8 cellular contexts compared by ENCODE assay signal in the genomic region with DNA sequence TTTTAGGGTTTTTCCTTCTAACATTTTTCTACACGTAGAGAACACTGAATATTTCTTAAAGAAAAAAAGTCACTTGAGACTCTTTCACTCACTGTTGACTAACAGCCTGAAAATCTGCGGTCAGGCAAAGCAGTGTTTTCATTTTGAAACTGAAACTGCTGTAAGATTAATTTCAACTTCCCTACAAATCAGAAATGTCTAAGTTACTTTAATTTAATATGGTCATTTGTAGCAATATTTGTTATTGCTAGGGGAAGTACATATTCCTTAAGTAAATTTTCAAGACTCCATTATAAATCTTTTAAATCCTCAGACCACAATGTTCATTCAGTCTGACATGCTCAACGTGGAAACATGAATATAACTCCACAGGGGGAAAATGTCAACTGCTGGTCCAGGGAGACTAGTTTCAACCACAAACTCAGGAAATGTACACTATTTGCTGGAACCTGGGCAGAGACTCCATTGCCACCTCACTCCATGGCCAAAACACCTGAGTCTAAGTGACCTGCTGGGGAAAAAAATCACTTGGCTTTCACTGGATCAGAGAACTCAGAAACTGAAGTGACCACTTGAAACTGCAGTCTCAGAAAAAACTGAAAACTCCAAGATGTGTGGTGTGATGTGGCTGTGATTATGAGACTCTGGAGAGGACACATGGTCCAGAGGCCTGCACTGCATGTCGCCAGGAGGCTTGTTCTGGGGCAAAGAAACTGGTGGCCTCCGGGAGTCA.
A peak's percentile ranks its signal among the peaks of the same experiment; 100 is the strongest.
DNase-seq lines count a peak whose midpoint lies in the region; ATAC-seq, FAIRE-seq and TF ChIP-seq lines count a peak whose summit lies in the region.

No MANE protein-coding gene starts in this region.

- H3K27ac ChIP-seq in liver (ENCODE audit: low read depth in 1 of 2, low read length in 2 of 2) (peak overlapping the region; percentile 82 to 87), HepG2 (ENCODE audit: extremely low read length, insufficient read depth, low read length) (no peak overlapping the region), PC-3 (ENCODE audit: low read length) (peak overlapping the region; percentile 37)

- H3K4me2 ChIP-seq in HepG2 (ENCODE audit: low read depth, low read length) = no peak overlapping the region
- peak overlapping the region; percentile 61 for H3K4me2 ChIP-seq in PC-3 (ENCODE audit: low read length)

- H3K9ac ChIP-seq in liver (ENCODE audit: low read depth in 1 of 2, low read length in 2 of 2) (peak overlapping the region; percentile 72 to 79), HepG2 (ENCODE audit: insufficient read depth, low read depth, low read length) (no peak overlapping the region), PC-3 (ENCODE audit: low read length) (peak overlapping the region; percentile 6; the same call in 1 of the 2 replicates)

- H3K4me1 ChIP-seq in liver (ENCODE audit: control insufficient read depth in 4 of 4, insufficient read depth in 4 of 4, low read length in 3 of 4) (peaks cover 2 to 24% (median 16%) of the 10 kb centered on the region in 4 donors), HepG2 (ENCODE audit: insufficient read depth, low read length) (peaks cover 13% of the 10 kb centered on the region), PC-3 (ENCODE audit: insufficient read depth, low read length) (peaks cover 4% of the 10 kb centered on the region)

- CTCF ChIA-PET in HepG2 (lab: Yijun Ruan, JAX; ENCODE audit: low intra/inter-chr PET ratio, low total read pairs) = no interaction called here
- CTCF ChIA-PET in PC-3 (lab: Charles Lee) = no interaction called here

- H3K36me3 Mint-ChIP-seq in effector memory CD8-positive, alpha-beta T cell (ENCODE audit: insufficient read depth) = peaks cover 4% of the 10 kb centered on the region

- H2AFZ ChIP-seq in HepG2 (ENCODE audit: low read length) = no peak overlapping the region
- H2AFZ ChIP-seq in PC-3 (ENCODE audit: low read length) = peak overlapping the region; percentile 59

- ATAC-seq in HepG2 (no peak), HG02884 (IDR thresholded peaks at IDR 0.05; ENCODE audit: unreplicated experiment) (peak; percentile 85), PC-3 (peak; percentile 51)
- ATAC-seq in effector memory CD8-positive, alpha-beta T cell (replicated peaks) = peak; percentile 71

- intact Hi-C loops in HepG2 (cut with micrococcal nuclease; ENCODE audit: unreplicated experiment) (no loop called here), PC-3 (cut with micrococcal nuclease) (loop anchor here (10.0 kb wide), 1 partner anchor 66 kb away; no protein-coding TSS in a partner anchor), posterior cingulate gyrus (cut with DNase I) (no loop called here)

- H4K20me1 ChIP-seq in HepG2 (ENCODE audit: insufficient read depth, low read length) (no peaks in the 10 kb centered on the region), PC-3 (ENCODE audit: low read length) (no peaks in the 10 kb centered on the region)

- no TSS peak for BruUV-seq in HepG2 (replicated peaks; lab: Mats Ljungman, UMichigan)
- BruUV-seq in PC-3 (replicated peaks; lab: Mats Ljungman, UMichigan) = no TSS peak

- in situ Hi-C loops in HepG2 (cut with HindIII; ENCODE audit: extremely low pct_ligation_motif_present, low pct_unique_long_range_greater_than_20kb) = no loop called here

- peaks cover 28 to 34% of the 10 kb centered on the region in 2 donors for H3K4me1 Mint-ChIP-seq in effector memory CD8-positive, alpha-beta T cell (ENCODE audit: low read depth in 2 of 2)

- no peaks in the 10 kb centered on the region for H3K9me3 Mint-ChIP-seq in effector memory CD8-positive, alpha-beta T cell

- H3K36me3 ChIP-seq in liver (ENCODE audit: control insufficient read depth in 4 of 4, insufficient read depth in 3 of 4, low read depth in 1 of 4, low read length in 3 of 4) (no peaks in the 10 kb centered on the region), HepG2 (replicated peaks in 1 of 2; ENCODE audit: control insufficient read depth in 1 of 2, insufficient read depth in 2 of 2, low read length in 2 of 2) (no peaks in the 10 kb centered on the region), PC-3 (ENCODE audit: low read depth, low read length) (no peaks in the 10 kb centered on the region)

- DNase-seq in HepG2 (ENCODE audit: low spot score) (no peak), PC-3 (peak; percentile 28), skeletal muscle cell (ENCODE audit: low read depth) (peak; percentile 34), posterior cingulate gyrus (no peak)
- peak in 1 of 3 experiments; percentile 9 for DNase-seq in effector memory CD8-positive, alpha-beta T cell
- no peak for DNase-seq in stimulated activated naive CD4-positive, alpha-beta T cell treated with Interleukin-2 at 50 U/mL for 16 hours (lab: John Stamatoyannopoulos, UW)

- FAIRE-seq in HepG2 (lab: Jason Lieb, UNC) = no peak

- POLR2A ChIA-PET in HepG2 (lab: Yijun Ruan, JAX) = no interaction called here
- POLR2A ChIA-PET in PC-3 (lab: Charles Lee; ENCODE audit: unreplicated experiment) = no interaction called here

- no peaks in the 10 kb centered on the region for H3F3A ChIP-seq in PC-3 (ENCODE audit: low read length, unreplicated experiment)

- WGBS in liver = 26% methylated on average over 5 of the region's 5 CpGs
- WGBS in HepG2 (ENCODE audit: low lambda C conversion rate) = 37% methylated on average over 5 of the region's 5 CpGs

- peak overlapping the region in 2 of 3 donors; percentile 16 to 29 for H3K4me3 ChIP-seq in liver (ENCODE audit: low read depth in 1 of 3, low read length in 3 of 3)
- H3K4me3 ChIP-seq in HepG2 (replicated peaks in 1 of 3; ENCODE audit: insufficient read depth in 1 of 3, low read depth in 2 of 3, low read length in 3 of 3) = no peak overlapping the region
- H3K4me3 ChIP-seq in PC-3 (ENCODE audit: low read length) = peak overlapping the region; percentile 52
- H3K4me3 ChIP-seq in skeletal muscle cell (ENCODE audit: low read depth, low read length) = peak overlapping the region; percentile 39

- H3K27me3 ChIP-seq in liver (ENCODE audit: control insufficient read depth in 4 of 4, insufficient read depth in 4 of 4, low read length in 3 of 4) (no peaks in the 10 kb centered on the region), HepG2 (ENCODE audit: control insufficient read depth in 1 of 2, insufficient read depth in 2 of 2, low read length in 2 of 2) (peaks cover 2 to 7% of the 10 kb centered on the region in 2 experiments; a peak in 1 of 5 replicates), PC-3 (ENCODE audit: low read length) (no peaks in the 10 kb centered on the region)

- no peaks in the 10 kb centered on the region for H3K9me2 ChIP-seq in PC-3 (replicated peaks; ENCODE audit: low read length)

- peak in 1 of 2 donors; percentile 3 for TF ChIP-seq RAD21 in liver (IDR thresholded peaks at IDR 0.05)
- TF ChIP-seq RAD21 in HepG2 (CRISPR knock-in tag; IDR thresholded peaks at IDR 0.05) = no peak

- peak overlapping the region; percentile 79 to 89 for H3K27ac Mint-ChIP-seq in effector memory CD8-positive, alpha-beta T cell

- no peak for TF ChIP-seq POLR2A in HepG2 (IDR thresholded peaks at IDR 0.05; ENCODE audit: insufficient read depth in 1 of 2, low read depth in 2 of 2, low read length in 2 of 2)

- no peaks in the 10 kb centered on the region for H3K27me3 Mint-ChIP-seq in effector memory CD8-positive, alpha-beta T cell

- TF ChIP-seq EP300 in HepG2 (IDR thresholded peaks at IDR 0.05; ENCODE audit: low read depth in 2 of 2, low read length in 2 of 2) (no peak), HepG2 (CRISPR knock-in tag; IDR thresholded peaks at IDR 0.05; ENCODE audit: borderline replicate concordance) (no peak)

- H3K79me2 ChIP-seq in HepG2 (ENCODE audit: insufficient read depth, low read length) (no peaks in the 10 kb centered on the region), PC-3 (ENCODE audit: low read length) (no peaks in the 10 kb centered on the region)

- no peaks in the 10 kb centered on the region for H3K9me3 ChIP-seq in liver (ENCODE audit: control insufficient read depth in 4 of 4, low read length in 3 of 4)
- no peaks in the 10 kb centered on the region for H3K9me3 ChIP-seq in HepG2 (ENCODE audit: low read length)
- H3K9me3 ChIP-seq in PC-3 (ENCODE audit: low read length) = no peaks in the 10 kb centered on the region

- peak overlapping the region; percentile 48 to 54 for H3K4me3 Mint-ChIP-seq in effector memory CD8-positive, alpha-beta T cell

- no peak for TF ChIP-seq CTCF in liver (IDR thresholded peaks at IDR 0.05; ENCODE audit: low read depth, low read length, missing input control)
- no peak for TF ChIP-seq CTCF in HepG2 (CRISPR knock-in tag; IDR thresholded peaks at IDR 0.05)
- TF ChIP-seq CTCF in PC-3 (conservative IDR thresholded peaks at IDR 0.05; ENCODE audit: low read depth, low read length) = no peak

TF ChIP-seq in liver, 16 proteins besides CTCF, POLR2A, EP300 and RAD21 (continues in another document):
- TF ChIP-seq NR2F2 (IDR thresholded peaks at IDR 0.05) (no peak), YY1 (IDR thresholded peaks at IDR 0.05) (peak; percentile 64), FOXA1 (IDR thresholded peaks at IDR 0.05) (no peak), FOXA2 (IDR thresholded peaks at IDR 0.05) (no peak)

TF ChIP-seq in HepG2, 621 proteins besides CTCF, POLR2A, EP300 and RAD21 (continues in another document):
- TF ChIP-seq U2AF1 (optimal IDR thresholded peaks at IDR 0.05; ENCODE audit: low read depth, low read length) (no peak), RFX5 (IDR thresholded peaks at IDR 0.05; ENCODE audit: low read depth, low read length) (no peak), MTA1 (CRISPR knock-in tag; IDR thresholded peaks at IDR 0.05; ENCODE audit: borderline replicate concordance) (no peak)
- TF ChIP-seq, protein P1, sequence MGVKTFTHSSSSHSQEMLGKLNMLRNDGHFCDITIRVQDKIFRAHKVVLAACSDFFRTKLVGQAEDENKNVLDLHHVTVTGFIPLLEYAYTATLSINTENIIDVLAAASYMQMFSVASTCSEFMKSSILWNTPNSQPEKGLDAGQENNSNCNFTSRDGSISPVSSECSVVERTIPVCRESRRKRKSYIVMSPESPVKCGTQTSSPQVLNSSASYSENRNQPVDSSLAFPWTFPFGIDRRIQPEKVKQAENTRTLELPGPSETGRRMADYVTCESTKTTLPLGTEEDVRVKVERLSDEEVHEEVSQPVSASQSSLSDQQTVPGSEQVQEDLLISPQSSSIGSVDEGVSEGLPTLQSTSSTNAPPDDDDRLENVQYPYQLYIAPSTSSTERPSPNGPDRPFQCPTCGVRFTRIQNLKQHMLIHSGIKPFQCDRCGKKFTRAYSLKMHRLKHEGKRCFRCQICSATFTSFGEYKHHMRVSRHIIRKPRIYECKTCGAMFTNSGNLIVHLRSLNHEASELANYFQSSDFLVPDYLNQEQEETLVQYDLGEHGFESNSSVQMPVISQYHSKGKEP (CRISPR knock-in tag; IDR thresholded peaks at IDR 0.05) = no peak

Comparison
In these comparisons a context has a peak if more than half of its experiments do, and no peak if none do; other contexts are left out.
1. H3K4me3 ChIP-seq: peak in liver (2 of 3), PC-3 (single experiment) and skeletal muscle cell (single experiment); none in HepG2 (0 of 3).
2. DNase-seq: peak in PC-3 (single experiment) and skeletal muscle cell (single experiment); none in HepG2 (single experiment), stimulated activated naive CD4-positive, alpha-beta T cell treated with Interleukin-2 at 50 U/mL for 16 hours (single experiment) and posterior cingulate gyrus (0 of 10).